23 cellular contexts compared by ENCODE assay signal in the genomic region with DNA sequence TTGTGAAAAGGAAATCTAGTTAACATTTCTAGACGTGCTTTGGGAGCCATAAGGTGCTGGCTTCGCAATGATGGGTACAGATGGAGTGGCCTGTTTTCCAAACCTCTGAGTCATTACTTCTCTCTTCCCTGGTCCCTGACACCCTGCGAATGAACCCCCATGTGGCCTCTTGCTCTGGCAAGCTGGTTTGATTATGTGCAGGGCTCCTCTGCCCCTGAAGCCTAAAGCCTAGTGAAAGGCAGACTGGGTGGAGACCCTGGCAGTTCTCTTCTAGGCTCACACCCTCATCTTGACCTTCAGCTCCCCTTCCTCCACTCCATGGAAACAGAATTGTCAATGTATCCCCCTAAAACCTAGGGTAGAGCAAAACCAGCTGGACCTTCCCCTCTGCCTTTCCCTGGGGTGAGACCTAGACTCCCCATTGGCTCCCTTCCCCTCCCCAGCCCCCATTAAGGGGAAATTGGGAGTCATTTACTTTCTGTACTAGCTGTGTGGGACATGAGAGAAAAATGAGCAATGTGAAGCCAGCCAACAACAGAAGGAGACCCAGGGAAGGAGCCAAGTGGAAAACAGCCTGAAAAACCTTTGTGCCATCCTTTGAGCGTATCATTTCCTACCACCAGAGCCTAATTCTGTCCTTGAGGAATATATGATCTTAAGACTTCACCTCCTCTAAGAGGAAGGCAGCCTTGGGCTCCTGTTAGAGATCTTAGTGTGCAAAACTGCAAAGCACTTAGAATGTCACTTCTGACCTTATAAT.
DNase-seq lines count a peak whose midpoint lies in the region; ATAC-seq and TF ChIP-seq lines count a peak whose summit lies in the region.
"Had no signal": no experiment of that assay in that cellular context is flagged by ENCODE, and none has a peak within 500 bp of the region (broad histone marks: within the 10 kb centered on the region; RNA-seq: fewer than 3 reads in every experiment).

No MANE protein-coding gene starts in this region.

- no peak for DNase-seq in Right ventricle myocardium inferior (ENCODE audit: missing footprints)
- DNase-seq in left cardiac atrium = no peak
- DNase-seq in naive B cell = no peak
- DNase-seq in stimulated activated naive B cell treated with anti-CD40 and anti-IgM and Interleukin-4, amounts not matched to agents 10 μg/mL and 1 μg/mL and 100 μg/mL, for 72 hours = no peak
- DNase-seq in HAP-1 (ENCODE audit: low spot score in 2 of 2) = no peak
- DNase-seq in dorsolateral prefrontal cortex = no peak
- DNase-seq: 8988T, ACHN, Calu3, DMS53, HCEC 1CT, KBM-7, MV-4-11, NCI-H1105, NCI-H146, NCI-H1930, NCI-H2107, NCI-H446, NCI-H524 treated with DMSO at 0.1 percent for 48 hours, NCI-H774 had no signal

- H3K27ac Mint-ChIP-seq in IgD-negative memory B cell (peak overlapping the region in 2 of 3 donors; percentile 31 to 43), naive B cell (peak overlapping the region in 4 of 6 donors; percentile 1 to 95 (median 60))
- peak overlapping the region; percentile 87 for H3K27ac Mint-ChIP-seq in stimulated activated naive B cell treated with anti-CD40 and anti-IgM and Interleukin-4, amounts not matched to agents 10 μg/mL and 1 μg/mL and 100 μg/mL, for 72 hours
- H3K27ac Mint-ChIP-seq: GM23338 had no signal

- H3K36me3 Mint-ChIP-seq in IgD-negative memory B cell = no peaks in the 10 kb centered on the region
- H3K36me3 Mint-ChIP-seq in naive B cell = peaks cover 9 to 10% of the 10 kb centered on the region in 2 donors
- H3K36me3 Mint-ChIP-seq in stimulated activated naive B cell treated with anti-CD40 and anti-IgM and Interleukin-4, amounts not matched to agents 10 μg/mL and 1 μg/mL and 100 μg/mL, for 72 hours = peaks cover 11 to 21% of the 10 kb centered on the region in 2 donors

- H3K4me1 Mint-ChIP-seq in IgD-negative memory B cell (peaks cover 5 to 10% (median 9%) of the 10 kb centered on the region in 3 donors), naive B cell (peaks cover 14 to 30% (median 30%) of the 10 kb centered on the region in 3 donors)
- peaks cover 21% of the 10 kb centered on the region in 2 donors for H3K4me1 Mint-ChIP-seq in stimulated activated naive B cell treated with anti-CD40 and anti-IgM and Interleukin-4, amounts not matched to agents 10 μg/mL and 1 μg/mL and 100 μg/mL, for 72 hours

- no peak overlapping the region for H3K27ac ChIP-seq in dorsolateral prefrontal cortex
- H3K27ac ChIP-seq: SJSA1 had no signal

- ATAC-seq in Right ventricle myocardium inferior (peak; percentile 79), left cardiac atrium (no peak), naive B cell (ENCODE audit: low read depth in 2 of 2) (no peak)
- ATAC-seq in stimulated activated naive B cell treated with anti-CD40 and anti-IgM and Interleukin-4, amounts not matched to agents 10 μg/mL and 1 μg/mL and 100 μg/mL, for 72 hours (replicated peaks) = no peak
- ATAC-seq: GM23338 had no signal

- no peak overlapping the region for H3K4me3 Mint-ChIP-seq in IgD-negative memory B cell
- no peak overlapping the region for H3K4me3 Mint-ChIP-seq in naive B cell
- H3K4me3 Mint-ChIP-seq in stimulated activated naive B cell treated with anti-CD40 and anti-IgM and Interleukin-4, amounts not matched to agents 10 μg/mL and 1 μg/mL and 100 μg/mL, for 72 hours = no peak overlapping the region
- H3K4me3 Mint-ChIP-seq: GM23338 had no signal

- intact Hi-C loops in Right ventricle myocardium inferior (cut with DNase I) (no loop called here), left cardiac atrium (cut with DNase I) (no loop called here), dorsolateral prefrontal cortex (cut with DNase I) (no loop called here)

- H3K4me1 ChIP-seq in HAP-1 = no peaks in the 10 kb centered on the region
- H3K4me1 ChIP-seq: SJSA1 had no signal

- no peaks in the 10 kb centered on the region for H3K36me3 ChIP-seq in HAP-1 (replicated peaks)
- H3K36me3 ChIP-seq: SJSA1 had no signal

- H3K27me3 Mint-ChIP-seq in IgD-negative memory B cell (no peaks in the 10 kb centered on the region), naive B cell (no peaks in the 10 kb centered on the region)
- no peaks in the 10 kb centered on the region for H3K27me3 Mint-ChIP-seq in stimulated activated naive B cell treated with anti-CD40 and anti-IgM and Interleukin-4, amounts not matched to agents 10 μg/mL and 1 μg/mL and 100 μg/mL, for 72 hours

- in situ Hi-C loops in HAP-1 (cut with MboI; ENCODE audit: low sequenced_read_pairs) = no loop called here

- no peak overlapping the region for H3K4me3 ChIP-seq in HAP-1
- no peak overlapping the region for H3K4me3 ChIP-seq in dorsolateral prefrontal cortex
- H3K4me3 ChIP-seq: GM23338, SJSA1 had no signal

- no peak for TF ChIP-seq CTCF in dorsolateral prefrontal cortex (IDR thresholded peaks at IDR 0.05 in 54 of 56, conservative IDR thresholded peaks at IDR 0.05 in 2 of 56; ENCODE audit: low read depth in 1 of 56, partially characterized antibody in 56 of 56)

- H3K27me3 ChIP-seq in HAP-1 (ENCODE audit: low read depth) (no peaks in the 10 kb centered on the region), dorsolateral prefrontal cortex (no peaks in the 10 kb centered on the region)
- H3K27me3 ChIP-seq: SJSA1 had no signal

- H3K9me3 ChIP-seq in HAP-1 = no peaks in the 10 kb centered on the region
- H3K9me3 ChIP-seq: SJSA1 had no signal

- H3K9me3 Mint-ChIP-seq in IgD-negative memory B cell = peaks cover 0 to 3% (median 0%) of the 10 kb centered on the region in 3 donors
- peaks cover 2 to 8% (median 3%) of the 10 kb centered on the region in 7 donors for H3K9me3 Mint-ChIP-seq in naive B cell
- peaks cover 3 to 4% of the 10 kb centered on the region in 2 donors for H3K9me3 Mint-ChIP-seq in stimulated activated naive B cell treated with anti-CD40 and anti-IgM and Interleukin-4, amounts not matched to agents 10 μg/mL and 1 μg/mL and 100 μg/mL, for 72 hours
- H3K9me3 Mint-ChIP-seq: GM23338 had no signal

Comparison
In these comparisons a context has a peak if more than half of its experiments do, and no peak if none do; other contexts are left out.
1. H3K27ac Mint-ChIP-seq: peak in every context shown above with its lines; median percentile 87 in stimulated activated naive B cell treated with anti-CD40 and anti-IgM and Interleukin-4, amounts not matched to agents 10 μg/mL and 1 μg/mL and 100 μg/mL, for 72 hours; 60 in naive B cell; 37 in IgD-negative memory B cell.